In genomic region chr3:72700106-72700505, GRCh38 we compare ENCODE assay signal across 25 cellular contexts.
"Had no signal": no experiment of that assay in that cellular context is flagged by ENCODE, and none has a peak within 500 bp of the region (broad histone marks: within the 10 kb centered on the region; RNA-seq: fewer than 3 reads in every experiment).

No MANE protein-coding gene starts in this region.

- H3K27ac ChIP-seq: hepatocyte, left ventricle myocardium inferior, ovary, right atrium auricular region, right lobe of liver, tibial nerve, uterus had no signal

- H3K9me3 ChIP-seq: left ventricle myocardium inferior, ovary, right atrium auricular region, right lobe of liver, tibial nerve, uterus had no signal

- ATAC-seq: natural killer cell; right lobe of liver; stimulated activated memory B cell treated with anti-CD40 and anti-IgM and Interleukin-4, amounts not matched to agents 10 μg/mL and 1 μg/mL and 100 μg/mL, for 72 hours; stimulated activated naive CD8-positive, alpha-beta T cell treated with anti-CD3 and anti-CD28 coated beads, Interleukin-15, amount 100 ng/mL, for 72 hours had no signal

- H2AFZ ChIP-seq: hepatocyte had no signal

- H3K79me2 ChIP-seq: hepatocyte had no signal

- H3K4me1 Mint-ChIP-seq: naive B cell; natural killer cell; stimulated activated memory B cell treated with anti-CD40 and anti-IgM and Interleukin-4, amounts not matched to agents 10 μg/mL and 1 μg/mL and 100 μg/mL, for 72 hours; stimulated activated naive CD8-positive, alpha-beta T cell treated with anti-CD3 and anti-CD28 coated beads, Interleukin-15, amount 100 ng/mL, for 72 hours had no signal

- DNase-seq: islet precursor cell; left ventricle myocardium inferior; mesendoderm; naive B cell; natural killer cell; nucleus accumbens; ovary; right lobe of liver; stimulated activated CD4-positive, alpha-beta T cell treated with anti-CD3 and anti-CD28 coated beads, Interleukin-1b, Interleukin-23, amount 100 ng/mL, for 48 hours; stimulated activated CD4-positive, alpha-beta T cell treated with anti-CD3 and anti-CD28 coated beads, Interleukin-2, amount 100 ng/mL, for 48 hours; stimulated activated CD4-positive, alpha-beta T cell treated with anti-CD3 and anti-CD28 coated beads, Interleukin-4, amount 100 ng/mL, for 4 hours; stimulated activated CD8-positive, alpha-beta memory T cell treated with anti-CD3 and anti-CD28 coated beads, Interleukin-4, amount 100 ng/mL, for 48 hours; stimulated activated naive CD4-positive, alpha-beta T cell treated with Interleukin-2 at 50 U/mL for 16 hours; stimulated activated naive CD8-positive, alpha-beta T cell treated with anti-CD3 and anti-CD28 coated beads, Interleukin-15, amount 100 ng/mL, for 72 hours; substantia nigra; uterus had no signal

- H3K4me1 ChIP-seq: right lobe of liver, tibial nerve, uterus had no signal

- H3K36me3 ChIP-seq: left ventricle myocardium inferior, ovary, right atrium auricular region, right lobe of liver, tibial nerve, uterus had no signal

- H3K4me3 Mint-ChIP-seq: mesothelial cell of epicardium; naive B cell; natural killer cell; stimulated activated memory B cell treated with anti-CD40 and anti-IgM and Interleukin-4, amounts not matched to agents 10 μg/mL and 1 μg/mL and 100 μg/mL, for 72 hours; stimulated activated naive CD8-positive, alpha-beta T cell treated with anti-CD3 and anti-CD28 coated beads, Interleukin-15, amount 100 ng/mL, for 72 hours; type B pancreatic cell had no signal

- H3K27me3 ChIP-seq: hepatocyte, ovary, right atrium auricular region, right lobe of liver, tibial nerve, uterus had no signal

- H3K27me3 Mint-ChIP-seq: progenitor cell of endocrine pancreas; stimulated activated naive CD8-positive, alpha-beta T cell treated with anti-CD3 and anti-CD28 coated beads, Interleukin-15, amount 100 ng/mL, for 72 hours; type B pancreatic cell had no signal

- H3K9me3 Mint-ChIP-seq: mesothelial cell of epicardium; natural killer cell; stimulated activated memory B cell treated with anti-CD40 and anti-IgM and Interleukin-4, amounts not matched to agents 10 μg/mL and 1 μg/mL and 100 μg/mL, for 72 hours; stimulated activated naive CD8-positive, alpha-beta T cell treated with anti-CD3 and anti-CD28 coated beads, Interleukin-15, amount 100 ng/mL, for 72 hours; type B pancreatic cell had no signal

- H3K36me3 Mint-ChIP-seq: mesothelial cell of epicardium; naive B cell; natural killer cell; stimulated activated memory B cell treated with anti-CD40 and anti-IgM and Interleukin-4, amounts not matched to agents 10 μg/mL and 1 μg/mL and 100 μg/mL, for 72 hours; type B pancreatic cell had no signal

- H3K4me2 ChIP-seq: hepatocyte, smooth muscle cell had no signal

- H3K4me3 ChIP-seq: hepatocyte, left ventricle myocardium inferior, lung, ovary, right atrium auricular region, right lobe of liver, smooth muscle cell, tibial nerve, uterus had no signal

- H3K27ac Mint-ChIP-seq: mesothelial cell of epicardium; naive B cell; natural killer cell; progenitor cell of endocrine pancreas; stimulated activated memory B cell treated with anti-CD40 and anti-IgM and Interleukin-4, amounts not matched to agents 10 μg/mL and 1 μg/mL and 100 μg/mL, for 72 hours; stimulated activated naive CD8-positive, alpha-beta T cell treated with anti-CD3 and anti-CD28 coated beads, Interleukin-15, amount 100 ng/mL, for 72 hours; type B pancreatic cell had no signal
